In the genomic region with DNA sequence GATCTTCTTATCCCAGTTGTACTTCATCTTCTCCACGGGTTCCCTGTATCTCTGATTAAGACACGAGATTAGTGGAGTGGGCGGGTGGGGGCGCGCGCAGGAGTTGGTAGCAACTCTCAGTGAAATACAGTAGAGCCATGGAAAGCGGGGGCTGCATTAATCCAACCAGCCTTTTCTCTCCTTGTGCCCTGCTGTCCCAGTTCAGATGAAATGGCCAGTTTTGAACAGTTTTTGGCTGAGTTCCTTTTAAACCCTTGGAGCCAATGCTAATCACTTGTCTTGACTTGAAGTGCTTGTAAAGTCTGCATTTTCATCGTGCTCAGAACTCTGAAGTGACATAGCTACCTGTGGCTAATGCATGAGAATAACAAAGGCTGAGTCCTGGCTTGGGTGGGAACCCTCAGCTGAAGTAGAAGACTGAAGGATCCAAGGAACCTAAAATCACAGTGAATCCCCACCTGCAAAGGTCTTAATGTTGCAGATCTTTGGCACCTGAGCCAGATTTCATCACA, we compare ENCODE assay signal across 1 cellular context.
TF ChIP-seq lines count a peak whose summit lies in the region.

No MANE protein-coding gene starts in this region.

TF ChIP-seq in WTC11, 78 proteins besides CTCF, POLR2A, EP300 and RAD21 (continued from another document):
- TF ChIP-seq, protein P1, sequence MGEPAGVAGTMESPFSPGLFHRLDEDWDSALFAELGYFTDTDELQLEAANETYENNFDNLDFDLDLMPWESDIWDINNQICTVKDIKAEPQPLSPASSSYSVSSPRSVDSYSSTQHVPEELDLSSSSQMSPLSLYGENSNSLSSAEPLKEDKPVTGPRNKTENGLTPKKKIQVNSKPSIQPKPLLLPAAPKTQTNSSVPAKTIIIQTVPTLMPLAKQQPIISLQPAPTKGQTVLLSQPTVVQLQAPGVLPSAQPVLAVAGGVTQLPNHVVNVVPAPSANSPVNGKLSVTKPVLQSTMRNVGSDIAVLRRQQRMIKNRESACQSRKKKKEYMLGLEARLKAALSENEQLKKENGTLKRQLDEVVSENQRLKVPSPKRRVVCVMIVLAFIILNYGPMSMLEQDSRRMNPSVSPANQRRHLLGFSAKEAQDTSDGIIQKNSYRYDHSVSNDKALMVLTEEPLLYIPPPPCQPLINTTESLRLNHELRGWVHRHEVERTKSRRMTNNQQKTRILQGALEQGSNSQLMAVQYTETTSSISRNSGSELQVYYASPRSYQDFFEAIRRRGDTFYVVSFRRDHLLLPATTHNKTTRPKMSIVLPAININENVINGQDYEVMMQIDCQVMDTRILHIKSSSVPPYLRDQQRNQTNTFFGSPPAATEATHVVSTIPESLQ (CRISPR knock-in tag; IDR thresholded peaks at IDR 0.05): no peak
- TF ChIP-seq, protein P2, sequence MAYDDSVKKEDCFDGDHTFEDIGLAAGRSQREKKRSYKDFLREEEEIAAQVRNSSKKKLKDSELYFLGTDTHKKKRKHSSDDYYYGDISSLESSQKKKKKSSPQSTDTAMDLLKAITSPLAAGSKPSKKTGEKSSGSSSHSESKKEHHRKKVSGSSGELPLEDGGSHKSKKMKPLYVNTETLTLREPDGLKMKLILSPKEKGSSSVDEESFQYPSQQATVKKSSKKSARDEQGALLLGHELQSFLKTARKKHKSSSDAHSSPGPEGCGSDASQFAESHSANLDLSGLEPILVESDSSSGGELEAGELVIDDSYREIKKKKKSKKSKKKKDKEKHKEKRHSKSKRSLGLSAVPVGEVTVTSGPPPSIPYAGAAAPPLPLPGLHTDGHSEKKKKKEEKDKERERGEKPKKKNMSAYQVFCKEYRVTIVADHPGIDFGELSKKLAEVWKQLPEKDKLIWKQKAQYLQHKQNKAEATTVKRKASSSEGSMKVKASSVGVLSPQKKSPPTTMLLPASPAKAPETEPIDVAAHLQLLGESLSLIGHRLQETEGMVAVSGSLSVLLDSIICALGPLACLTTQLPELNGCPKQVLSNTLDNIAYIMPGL (CRISPR knock-in tag; IDR thresholded peaks at IDR 0.05): no peak
- TF ChIP-seq, protein P3, sequence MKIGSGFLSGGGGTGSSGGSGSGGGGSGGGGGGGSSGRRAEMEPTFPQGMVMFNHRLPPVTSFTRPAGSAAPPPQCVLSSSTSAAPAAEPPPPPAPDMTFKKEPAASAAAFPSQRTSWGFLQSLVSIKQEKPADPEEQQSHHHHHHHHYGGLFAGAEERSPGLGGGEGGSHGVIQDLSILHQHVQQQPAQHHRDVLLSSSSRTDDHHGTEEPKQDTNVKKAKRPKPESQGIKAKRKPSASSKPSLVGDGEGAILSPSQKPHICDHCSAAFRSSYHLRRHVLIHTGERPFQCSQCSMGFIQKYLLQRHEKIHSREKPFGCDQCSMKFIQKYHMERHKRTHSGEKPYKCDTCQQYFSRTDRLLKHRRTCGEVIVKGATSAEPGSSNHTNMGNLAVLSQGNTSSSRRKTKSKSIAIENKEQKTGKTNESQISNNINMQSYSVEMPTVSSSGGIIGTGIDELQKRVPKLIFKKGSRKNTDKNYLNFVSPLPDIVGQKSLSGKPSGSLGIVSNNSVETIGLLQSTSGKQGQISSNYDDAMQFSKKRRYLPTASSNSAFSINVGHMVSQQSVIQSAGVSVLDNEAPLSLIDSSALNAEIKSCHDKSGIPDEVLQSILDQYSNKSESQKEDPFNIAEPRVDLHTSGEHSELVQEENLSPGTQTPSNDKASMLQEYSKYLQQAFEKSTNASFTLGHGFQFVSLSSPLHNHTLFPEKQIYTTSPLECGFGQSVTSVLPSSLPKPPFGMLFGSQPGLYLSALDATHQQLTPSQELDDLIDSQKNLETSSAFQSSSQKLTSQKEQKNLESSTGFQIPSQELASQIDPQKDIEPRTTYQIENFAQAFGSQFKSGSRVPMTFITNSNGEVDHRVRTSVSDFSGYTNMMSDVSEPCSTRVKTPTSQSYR (CRISPR knock-in tag; IDR thresholded peaks at IDR 0.05): no peak
- TF ChIP-seq JUN (CRISPR knock-in tag; IDR thresholded peaks at IDR 0.05): no peak
